In the genomic region with DNA sequence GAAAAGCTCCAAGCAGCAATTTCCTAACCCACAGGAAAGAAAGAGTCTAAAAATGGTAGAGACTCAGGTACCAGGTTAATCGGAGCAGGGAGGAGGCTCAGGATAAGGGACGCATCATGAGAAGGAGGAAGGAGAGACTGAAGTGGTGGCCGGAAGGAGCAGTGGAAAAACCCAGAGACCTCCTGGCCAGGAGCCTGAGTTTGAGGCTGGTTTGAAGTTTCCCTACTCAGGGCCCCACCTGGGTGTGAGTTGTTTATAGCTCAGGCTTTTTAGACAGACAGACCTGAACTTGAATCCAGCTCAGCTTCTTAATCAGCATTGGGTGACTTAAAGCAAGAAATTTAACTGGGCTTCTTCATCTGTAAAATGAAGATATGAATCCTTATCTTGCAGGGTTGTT, we compare ENCODE assay signal across 1 cellular context.
TF ChIP-seq lines count a peak whose summit lies in the region.

No MANE protein-coding gene starts in this region.

TF ChIP-seq in A549, 52 proteins besides CTCF, POLR2A, EP300 and RAD21:
- no peak for TF ChIP-seq CEBPB (IDR thresholded peaks at IDR 0.05)
- TF ChIP-seq, protein P1, sequence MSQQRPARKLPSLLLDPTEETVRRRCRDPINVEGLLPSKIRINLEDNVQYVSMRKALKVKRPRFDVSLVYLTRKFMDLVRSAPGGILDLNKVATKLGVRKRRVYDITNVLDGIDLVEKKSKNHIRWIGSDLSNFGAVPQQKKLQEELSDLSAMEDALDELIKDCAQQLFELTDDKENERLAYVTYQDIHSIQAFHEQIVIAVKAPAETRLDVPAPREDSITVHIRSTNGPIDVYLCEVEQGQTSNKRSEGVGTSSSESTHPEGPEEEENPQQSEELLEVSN (IDR thresholded peaks at IDR 0.05; ENCODE audit: borderline replicate concordance, low read depth), result no peak
- TF ChIP-seq KDM1A (IDR thresholded peaks at IDR 0.05; ENCODE audit: low read depth), result no peak
- TF ChIP-seq HOXB5 (CRISPR knock-in tag; IDR thresholded peaks at IDR 0.05), result no peak
- no peak for TF ChIP-seq CHD4 (IDR thresholded peaks at IDR 0.05; ENCODE audit: borderline replicate concordance)
- TF ChIP-seq TFCP2L1 (CRISPR knock-in tag; IDR thresholded peaks at IDR 0.05), result no peak
